In the genomic region with DNA sequence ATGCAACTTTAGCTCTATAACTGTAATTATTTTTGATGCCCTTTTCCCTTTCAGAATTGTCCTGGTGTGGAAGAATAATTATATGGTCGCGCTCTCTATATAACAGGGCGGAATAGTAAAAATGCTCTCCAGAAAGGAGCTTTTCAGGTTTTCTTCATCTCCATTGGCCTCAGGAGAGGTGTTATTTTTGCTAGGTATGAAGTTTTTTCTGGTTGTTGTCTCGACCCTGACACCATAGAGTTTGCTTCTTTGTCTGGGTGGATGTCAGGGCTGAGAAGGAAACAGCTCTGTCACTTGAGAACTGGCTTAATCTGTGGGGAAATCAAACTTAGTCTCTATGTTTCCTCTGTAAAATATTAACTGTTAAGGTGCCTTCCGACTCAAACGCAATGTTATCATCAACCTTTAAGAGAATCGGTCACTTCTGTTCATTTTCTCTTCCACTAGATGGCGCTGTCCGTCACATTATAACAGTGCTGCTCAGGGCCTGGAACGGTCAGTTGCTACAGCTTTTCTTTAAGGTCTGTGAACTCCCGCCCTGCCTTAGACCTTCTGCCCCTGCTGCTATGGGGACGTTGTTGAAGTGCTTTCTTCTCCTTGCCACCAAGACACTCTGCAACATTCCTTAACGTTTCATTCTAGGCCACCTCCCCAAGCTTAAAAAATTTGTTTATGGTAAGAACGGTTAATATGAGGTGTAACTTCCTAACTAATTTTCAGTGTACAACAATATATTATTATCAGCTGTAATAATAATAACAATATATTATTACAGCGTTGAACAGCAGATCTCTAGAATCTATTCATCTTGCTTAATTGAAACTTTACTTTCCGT, we compare ENCODE assay signal across 9 cellular contexts. TPM values are rescaled to one million over a fixed set of nuclear protein-coding genes. Genes with fewer than 3 reads are reported as not detected.
DNase-seq lines count a peak whose midpoint lies in the region; ATAC-seq, FAIRE-seq and TF ChIP-seq lines count a peak whose summit lies in the region.
"Had no signal": no experiment of that assay in that cellular context is flagged by ENCODE, and none has a peak within 500 bp of the region (broad histone marks: within the 10 kb centered on the region; RNA-seq: fewer than 3 reads in every experiment).

No MANE protein-coding gene starts in this region.

- TF ChIP-seq CTCF in CD4-positive, alpha-beta T cell (IDR thresholded peaks at IDR 0.05): peak; percentile 83
- TF ChIP-seq CTCF in WI38 (IDR thresholded peaks at IDR 0.05; ENCODE audit: low read depth, low read length) (peak; percentile 23), right lobe of liver (IDR thresholded peaks at IDR 0.05) (peak; percentile 70 to 87 (median 75))

- intact Hi-C loops in CD4-positive, alpha-beta T cell (cut with DNase I, micrococcal nuclease): loop anchor here (1.0 kb wide), 1 partner anchor 461 kb away; no protein-coding TSS in a partner anchor
- intact Hi-C loops in right lobe of liver (cut with DNase I): loop anchor here (10.0 kb wide), 2 partner anchors 316 to 336 kb away; no protein-coding TSS in a partner anchor

- peak; percentile 96 for FAIRE-seq in GM19239 (lab: Jason Lieb, UNC)

- H3K27me3 ChIP-seq in CD4-positive, alpha-beta T cell (ENCODE audit: control insufficient read depth, insufficient read depth, low read length): no peaks in the 10 kb centered on the region
- H3K27me3 ChIP-seq in right lobe of liver: no peaks in the 10 kb centered on the region

- H3K27ac ChIP-seq in CD4-positive, alpha-beta T cell (ENCODE audit: low read depth, low read length): no peak overlapping the region
- H3K27ac ChIP-seq in right lobe of liver: no peak overlapping the region

- no peaks in the 10 kb centered on the region for H3K9me3 Mint-ChIP-seq in CD4-positive, alpha-beta T cell

- H3K27me3 Mint-ChIP-seq in CD4-positive, alpha-beta T cell: peaks cover 24% of the 10 kb centered on the region

- CTCF ChIA-PET in CD4-positive, alpha-beta T cell (lab: Charles Lee): interaction anchor here (0.6 to 1.7 kb wide), 5 partner anchors 8 to 22 kb away, joined by 3 to 6 read pairs (median 4); no protein-coding TSS in a partner anchor

- H3K4me3 ChIP-seq in WI38 (ENCODE audit: low read depth, low read length): no peak overlapping the region
- no peak overlapping the region for H3K4me3 ChIP-seq in right lobe of liver

- H3K27ac Mint-ChIP-seq in CD4-positive, alpha-beta T cell: no peak overlapping the region

- H3K9me3 ChIP-seq in CD4-positive, alpha-beta T cell (ENCODE audit: control insufficient read depth, low read length): no peaks in the 10 kb centered on the region
- no peaks in the 10 kb centered on the region for H3K9me3 ChIP-seq in right lobe of liver

- no peaks in the 10 kb centered on the region for H3K36me3 ChIP-seq in right lobe of liver

- WGBS in right lobe of liver (ENCODE audit: insufficient coverage, low coverage, low lambda C conversion rate, missing lambda C conversion rate): 23% methylated on average over 16 of the region's 16 CpGs

- TF ChIP-seq POLR2A in right lobe of liver (IDR thresholded peaks at IDR 0.05): no peak

- POLR2A ChIA-PET in CD4-positive, alpha-beta T cell (lab: Charles Lee): no interaction called here

- peak in 8 of 10 experiments; percentile 2 to 48 (median 19) for DNase-seq in CD4-positive, alpha-beta T cell
- DNase-seq in GM19239 (ENCODE audit: insufficient read length, low spot score) (peak; percentile 15), NCI-H345 treated with DMSO at 0.1 percent for 48 hours (lab: John Stamatoyannopoulos, UW; ENCODE audit: unreplicated experiment) (peak; percentile 70), cerebellum (ENCODE audit: low spot score) (peak; percentile 39), right lobe of liver (peak in 1 of 3 donors; percentile 52)
- peak; percentile 21 for DNase-seq in stimulated activated CD8-positive, alpha-beta memory T cell treated with anti-CD3 and anti-CD28 coated beads, Interleukin-15, amount 100 ng/mL, for 1 hour (ENCODE audit: low read depth)

- H3K4me1 Mint-ChIP-seq in CD4-positive, alpha-beta T cell (ENCODE audit: low read depth): peaks cover 5% of the 10 kb centered on the region

- H3K4me3 Mint-ChIP-seq in CD4-positive, alpha-beta T cell: no peak overlapping the region

- H3K4me1 ChIP-seq in right lobe of liver: no peaks in the 10 kb centered on the region

- H3K36me3 Mint-ChIP-seq in CD4-positive, alpha-beta T cell (ENCODE audit: low read depth): no peaks in the 10 kb centered on the region

- peak; percentile 66 for ATAC-seq in CD4-positive, alpha-beta T cell (ENCODE audit: poor library complexity)
- peak; percentile 96 for ATAC-seq in HG03354 (IDR thresholded peaks at IDR 0.05; ENCODE audit: poor library complexity, severe bottlenecking, unreplicated experiment)
- peak; percentile 87 to 92 (median 90) for ATAC-seq in right lobe of liver

RNA-seq across cellular contexts. Expression of gene SERPINB12, which starts 23.8 kb away (rescaled TPM):
- not detected for total RNA-seq in CD4-positive, alpha-beta T cell
- not detected for total RNA-seq in cerebellum
- total RNA-seq in right lobe of liver: not detected
- total RNA-seq: T-helper 2 cell treated with Interferon-gamma antibody and Interleukin-4, amounts not matched to agents 100 ng/mL and 5 ng/mL, for 36 hours had no signal

RNA-seq across cellular contexts. Expression of gene SERPINB5, which starts 41.6 kb away (rescaled TPM):
- total RNA-seq in CD4-positive, alpha-beta T cell: not detected
- total RNA-seq in cerebellum (not detected), right lobe of liver (not detected)
- total RNA-seq: T-helper 2 cell treated with Interferon-gamma antibody and Interleukin-4, amounts not matched to agents 100 ng/mL and 5 ng/mL, for 36 hours had no signal

Comparison
In these comparisons a context has a peak if more than half of its experiments do, and no peak if none do; other contexts are left out.
1. CTCF ChIP-seq: peak in every context shown above with its lines; median percentile 83 in CD4-positive, alpha-beta T cell; 75 in right lobe of liver; 23 in WI38.